In the genomic region with DNA sequence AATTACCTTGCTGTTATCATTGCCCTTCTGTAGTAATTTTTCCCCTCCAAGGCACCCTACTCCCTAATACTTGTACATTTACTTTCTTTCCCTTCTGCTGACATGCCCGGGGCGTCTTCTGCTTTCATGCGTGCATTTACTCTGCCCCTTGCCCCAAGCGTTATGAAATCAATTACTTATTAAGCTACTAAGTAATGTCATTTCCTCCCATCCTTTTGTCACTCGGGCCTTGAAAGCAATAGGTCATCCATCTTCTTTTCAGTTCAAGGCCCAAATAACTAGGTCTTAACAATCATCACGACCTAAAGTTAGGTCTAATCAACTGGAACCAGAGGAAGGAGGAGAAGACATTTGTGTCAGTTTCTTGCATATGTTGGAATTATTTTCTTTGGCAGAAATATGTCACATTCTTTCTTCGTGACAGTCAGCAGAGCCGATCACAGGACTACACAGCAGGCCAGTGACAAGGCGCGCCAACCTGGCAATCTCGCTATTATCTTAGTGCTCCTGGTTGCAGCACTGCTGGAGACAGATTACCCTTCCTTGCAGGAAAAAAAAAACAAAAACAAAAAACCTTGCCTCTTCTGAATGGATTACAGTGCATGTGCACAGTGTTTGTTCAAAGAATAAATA, we compare ENCODE assay signal across 1 cellular context.
TF ChIP-seq lines count a peak whose summit lies in the region.

No MANE protein-coding gene starts in this region.

TF ChIP-seq in HepG2, 621 proteins besides CTCF, POLR2A, EP300 and RAD21 (continued from another document):
- TF ChIP-seq ZNF407 (CRISPR knock-in tag; IDR thresholded peaks at IDR 0.05; ENCODE audit: not compliant biosample characterization), result no peak
- TF ChIP-seq HMGXB3 (CRISPR knock-in tag; IDR thresholded peaks at IDR 0.05; ENCODE audit: borderline replicate concordance), result peak; percentile 25; the same call in 1 of the 2 replicates
- TF ChIP-seq ZNF251 (CRISPR knock-in tag; IDR thresholded peaks at IDR 0.05), result no peak
- no peak for TF ChIP-seq YY1 (IDR thresholded peaks at IDR 0.05; ENCODE audit: insufficient read depth, insufficient replicate concordance, low read depth, low read length)
- TF ChIP-seq, protein P1, sequence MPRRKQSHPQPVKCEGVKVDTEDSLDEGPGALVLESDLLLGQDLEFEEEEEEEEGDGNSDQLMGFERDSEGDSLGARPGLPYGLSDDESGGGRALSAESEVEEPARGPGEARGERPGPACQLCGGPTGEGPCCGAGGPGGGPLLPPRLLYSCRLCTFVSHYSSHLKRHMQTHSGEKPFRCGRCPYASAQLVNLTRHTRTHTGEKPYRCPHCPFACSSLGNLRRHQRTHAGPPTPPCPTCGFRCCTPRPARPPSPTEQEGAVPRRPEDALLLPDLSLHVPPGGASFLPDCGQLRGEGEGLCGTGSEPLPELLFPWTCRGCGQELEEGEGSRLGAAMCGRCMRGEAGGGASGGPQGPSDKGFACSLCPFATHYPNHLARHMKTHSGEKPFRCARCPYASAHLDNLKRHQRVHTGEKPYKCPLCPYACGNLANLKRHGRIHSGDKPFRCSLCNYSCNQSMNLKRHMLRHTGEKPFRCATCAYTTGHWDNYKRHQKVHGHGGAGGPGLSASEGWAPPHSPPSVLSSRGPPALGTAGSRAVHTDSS (CRISPR knock-in tag; conservative IDR thresholded peaks at IDR 0.05), result no peak
- no peak for TF ChIP-seq ZNF570 (CRISPR knock-in tag; IDR thresholded peaks at IDR 0.05; ENCODE audit: borderline replicate concordance)
- TF ChIP-seq, protein P2, sequence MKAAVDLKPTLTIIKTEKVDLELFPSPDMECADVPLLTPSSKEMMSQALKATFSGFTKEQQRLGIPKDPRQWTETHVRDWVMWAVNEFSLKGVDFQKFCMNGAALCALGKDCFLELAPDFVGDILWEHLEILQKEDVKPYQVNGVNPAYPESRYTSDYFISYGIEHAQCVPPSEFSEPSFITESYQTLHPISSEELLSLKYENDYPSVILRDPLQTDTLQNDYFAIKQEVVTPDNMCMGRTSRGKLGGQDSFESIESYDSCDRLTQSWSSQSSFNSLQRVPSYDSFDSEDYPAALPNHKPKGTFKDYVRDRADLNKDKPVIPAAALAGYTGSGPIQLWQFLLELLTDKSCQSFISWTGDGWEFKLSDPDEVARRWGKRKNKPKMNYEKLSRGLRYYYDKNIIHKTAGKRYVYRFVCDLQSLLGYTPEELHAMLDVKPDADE (CRISPR knock-in tag; IDR thresholded peaks at IDR 0.05), result no peak
- TF ChIP-seq RBM22 (optimal IDR thresholded peaks at IDR 0.05; ENCODE audit: low read length), result peak; percentile 34
- TF ChIP-seq SRF (IDR thresholded peaks at IDR 0.05; ENCODE audit: low read depth, low read length), result no peak
- no peak for TF ChIP-seq XRCC5 (optimal IDR thresholded peaks at IDR 0.05; ENCODE audit: low read length)
- TF ChIP-seq REL (CRISPR knock-in tag; conservative IDR thresholded peaks at IDR 0.05), result no peak
- no peak for TF ChIP-seq AGO1 (IDR thresholded peaks at IDR 0.05; ENCODE audit: low read depth, low read length, poor library complexity, severe bottlenecking)
- TF ChIP-seq ZFP91 (CRISPR knock-in tag; IDR thresholded peaks at IDR 0.05; ENCODE audit: borderline replicate concordance), result no peak
- no peak for TF ChIP-seq SPEN (CRISPR knock-in tag; IDR thresholded peaks at IDR 0.05; ENCODE audit: low read depth)
- no peak for TF ChIP-seq ATRX (CRISPR knock-in tag; IDR thresholded peaks at IDR 0.05; ENCODE audit: borderline replicate concordance)
- TF ChIP-seq ZNF414 (CRISPR knock-in tag; IDR thresholded peaks at IDR 0.05), result no peak
- no peak for TF ChIP-seq ZNF350 (CRISPR knock-in tag; IDR thresholded peaks at IDR 0.05; ENCODE audit: borderline replicate concordance, low read depth)
TF ChIP-seq in HepG2: peak in this region for 58.
